ENCODE assay signal across 8 cellular contexts in the genomic region with DNA sequence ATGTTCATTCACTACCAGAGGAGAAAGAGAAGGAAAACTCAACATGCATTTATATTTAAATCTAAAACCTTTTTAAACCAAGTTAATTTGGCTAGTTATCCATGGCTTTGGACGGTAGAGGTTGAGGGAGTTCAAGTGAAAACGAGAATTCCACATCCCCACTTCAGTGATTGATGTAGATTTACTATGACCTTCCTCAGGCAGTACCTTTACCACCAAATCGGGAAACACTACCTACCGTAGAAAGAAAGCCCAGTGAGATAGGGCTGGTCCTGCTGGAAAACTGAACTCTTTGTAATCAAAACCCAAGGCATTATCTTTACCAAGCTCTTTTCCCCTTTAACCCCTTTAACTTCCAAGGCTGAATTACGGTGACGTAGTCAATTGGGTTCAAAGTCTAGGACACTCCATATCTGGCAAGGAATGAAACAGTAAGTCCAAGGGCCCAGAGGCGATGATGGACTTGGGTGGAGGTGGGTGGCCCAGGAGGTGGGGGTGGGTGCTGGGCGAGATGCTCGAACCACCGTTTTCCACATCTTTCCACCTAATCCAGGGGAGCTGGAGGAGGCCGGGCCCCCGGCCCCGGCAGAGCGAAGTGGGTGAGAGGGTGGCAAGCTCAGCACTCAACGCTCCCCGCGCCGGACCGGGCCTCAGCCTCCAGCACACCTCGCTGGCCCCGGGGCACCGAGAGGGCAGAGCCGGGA. TPM values are rescaled to one million over a fixed set of nuclear protein-coding genes. Genes with fewer than 3 reads are reported as not detected.
A peak's percentile ranks its signal among the peaks of the same experiment; 100 is the strongest.
DNase-seq lines count a peak whose midpoint lies in the region; ATAC-seq, FAIRE-seq and TF ChIP-seq lines count a peak whose summit lies in the region.

No MANE protein-coding gene starts in this region.

- TF ChIP-seq EP300 in upper lobe of left lung (IDR thresholded peaks at IDR 0.05) = no peak

- H3K36me3 ChIP-seq in BJ (ENCODE audit: control insufficient read depth, insufficient read depth, low read length) = no peaks in the 10 kb centered on the region
- H3K36me3 ChIP-seq in endocrine pancreas (ENCODE audit: control insufficient read depth, insufficient read depth, low read length) = no peaks in the 10 kb centered on the region
- peaks cover 4% of the 10 kb centered on the region for H3K36me3 ChIP-seq in mesodermal cell (ENCODE audit: control insufficient read depth, insufficient read depth, low read length)
- no peaks in the 10 kb centered on the region for H3K36me3 ChIP-seq in upper lobe of left lung

- DNase-seq in BJ (ENCODE audit: low read depth) = no peak
- no peak for DNase-seq in GM18507 (ENCODE audit: extremely low spot score, insufficient read length, low read depth)
- peak; percentile 10 for DNase-seq in SHP77 treated with DMSO at 0.1 percent for 48 hours (lab: John Stamatoyannopoulos, UW)
- DNase-seq in upper lobe of left lung = peak in 1 of 2 donors; percentile 21
- DNase-seq in T-helper 9 cell = no peak

- no peaks in the 10 kb centered on the region for H3K27me3 ChIP-seq in BJ (ENCODE audit: control insufficient read depth, insufficient read depth, low read length)
- H3K27me3 ChIP-seq in endocrine pancreas (ENCODE audit: control insufficient read depth, insufficient read depth, low read length) = no peaks in the 10 kb centered on the region
- H3K27me3 ChIP-seq in upper lobe of left lung = no peaks in the 10 kb centered on the region

- TF ChIP-seq POLR2A in upper lobe of left lung (IDR thresholded peaks at IDR 0.05) = no peak

- no peaks in the 10 kb centered on the region for H3K4me1 ChIP-seq in endocrine pancreas (ENCODE audit: control insufficient read depth, insufficient read depth, low read length)
- H3K4me1 ChIP-seq in mesodermal cell (ENCODE audit: control insufficient read depth, insufficient read depth, low read length, poor library complexity, severe bottlenecking) = peaks cover 4% of the 10 kb centered on the region
- H3K4me1 ChIP-seq in upper lobe of left lung = peaks cover 14 to 45% (median 23%) of the 10 kb centered on the region in 4 donors

- peak overlapping the region; percentile 69 for H3K9ac ChIP-seq in endocrine pancreas (ENCODE audit: control insufficient read depth, insufficient read depth, low read length)

- H3K9me3 ChIP-seq in endocrine pancreas (ENCODE audit: control insufficient read depth, low read length) = no peaks in the 10 kb centered on the region
- H3K9me3 ChIP-seq in mesodermal cell (ENCODE audit: control insufficient read depth, low read length) = no peaks in the 10 kb centered on the region
- H3K9me3 ChIP-seq in upper lobe of left lung = no peaks in the 10 kb centered on the region

- H3K27ac ChIP-seq in mesodermal cell (ENCODE audit: low read depth, low read length, severe bottlenecking) (peak overlapping the region; percentile 96), upper lobe of left lung (peak overlapping the region; percentile 97 to 99 (median 98))

- H3K4me3 ChIP-seq in BJ (ENCODE audit: low read depth, low read length) = peak overlapping the region; percentile 97
- peak overlapping the region; percentile 84 for H3K4me3 ChIP-seq in endocrine pancreas (ENCODE audit: control insufficient read depth, insufficient read depth, low read length)
- peak overlapping the region; percentile 93 for H3K4me3 ChIP-seq in mesodermal cell (ENCODE audit: extremely low read depth, insufficient read depth, low read length, poor library complexity, severe bottlenecking)
- peak overlapping the region; percentile 76 to 95 (median 88) for H3K4me3 ChIP-seq in upper lobe of left lung

- 1 to 7% methylated on average over 10 to 17 of the region's 23 CpGs for WGBS in mesodermal cell (ENCODE audit: insufficient coverage in 2 of 2), 2 experiments
- 1% methylated on average over 14 to 23 of the region's 23 CpGs for WGBS in upper lobe of left lung, 2 donors

- TF ChIP-seq CTCF in BJ (IDR thresholded peaks at IDR 0.05; ENCODE audit: insufficient read depth, low read depth, low read length) = no peak
- no peak for TF ChIP-seq CTCF in upper lobe of left lung (IDR thresholded peaks at IDR 0.05)

- ATAC-seq in HG03103 (IDR thresholded peaks at IDR 0.05; ENCODE audit: low read depth, unreplicated experiment) = peak; percentile 5
- ATAC-seq in upper lobe of left lung (ENCODE audit: low FRiP score in 2 of 2) = peak; percentile 55 to 74

- CTCF ChIA-PET in BJ (lab: Yijun Ruan, JAX) = interaction anchor here (1.0 kb wide), 1 partner anchor 11 kb away, joined by 3 read pairs; a partner anchor contains a TSS

- peak; percentile 31 for FAIRE-seq in GM18507 (lab: Jason Lieb, UNC)

- POLR2A ChIA-PET in BJ (lab: Charles Lee) = interaction anchor here (0.6 to 1.9 kb wide), 2 partner anchors 11 to 17 kb away, joined by 6 read pairs; no protein-coding TSS in a partner anchor

RNA-seq across cellular contexts. Expression of a gene that starts 0.6 kb away (rescaled TPM):
- polyA plus RNA-seq in BJ (2011; rRNA removed) = 157 and 327 TPM in 2 replicates
- polyA minus RNA-seq in BJ (2011; rRNA and poly(A)+ RNA removed) = 324 and 407 TPM in 2 replicates
- polyA plus RNA-seq in mesodermal cell (2013, experiment 1 of 2) = 120 TPM
- 112 TPM for polyA plus RNA-seq in mesodermal cell (2013, experiment 2 of 2)
- total RNA-seq in upper lobe of left lung = 10 to 100 TPM; 32.5 to 70.4 (median 47.4) TPM

RNA-seq across cellular contexts. Expression of a gene that starts 11.7 kb away (rescaled TPM):
- 5.9 and 11.8 TPM in 2 replicates for polyA plus RNA-seq in BJ (2011; rRNA removed)
- 3.9 and 4.8 TPM in 2 replicates for polyA minus RNA-seq in BJ (2011; rRNA and poly(A)+ RNA removed)
- 19.5 TPM for polyA plus RNA-seq in mesodermal cell (2013, experiment 1 of 2)
- 21.3 TPM for polyA plus RNA-seq in mesodermal cell (2013, experiment 2 of 2)
- 10 to 100 TPM in 3 of 6 donors, 1 to 10 TPM in 3; 8.1 to 26.1 (median 12.8) TPM for total RNA-seq in upper lobe of left lung
